21 cellular contexts compared by ENCODE assay signal in genomic region chr7:368651-369475, GRCh38.
DNase-seq lines count a peak whose midpoint lies in the region; ATAC-seq, FAIRE-seq and TF ChIP-seq lines count a peak whose summit lies in the region.
"Had no signal": no experiment of that assay in that cellular context is flagged by ENCODE, and none has a peak within 500 bp of the region (broad histone marks: within the 10 kb centered on the region; RNA-seq: fewer than 3 reads in every experiment).

No MANE protein-coding gene starts in this region.

- H3K36me3 Mint-ChIP-seq in activated naive CD8-positive, alpha-beta T cell treated with anti-CD3 and anti-CD28 coated beads, Interleukin-2, amount 10 ng/mL, durations not matched to agents 7 days and 5 days: no peaks in the 10 kb centered on the region
- H3K36me3 Mint-ChIP-seq in activated naive CD8-positive, alpha-beta T cell treated with anti-CD3 and anti-CD28 coated beads, Interleukin-2, amount 50 U/mL, for 24 hours (ENCODE audit: low read depth): no peaks in the 10 kb centered on the region
- H3K36me3 Mint-ChIP-seq in nephron progenitor cell (ENCODE audit: low read depth): no peaks in the 10 kb centered on the region
- H3K36me3 Mint-ChIP-seq: CD4-positive, CD25-positive, alpha-beta regulatory T cell; stimulated activated memory B cell treated with anti-CD40 and anti-IgM and Interleukin-4, amounts not matched to agents 10 μg/mL and 1 μg/mL and 100 μg/mL, for 72 hours; type B pancreatic cell had no signal

- H3K4me1 Mint-ChIP-seq in activated naive CD8-positive, alpha-beta T cell treated with anti-CD3 and anti-CD28 coated beads, Interleukin-2, amount 10 ng/mL, durations not matched to agents 7 days and 5 days: peaks cover 20% of the 10 kb centered on the region
- peaks cover 35% of the 10 kb centered on the region for H3K4me1 Mint-ChIP-seq in activated naive CD8-positive, alpha-beta T cell treated with anti-CD3 and anti-CD28 coated beads, Interleukin-2, amount 50 U/mL, for 24 hours
- H3K4me1 Mint-ChIP-seq in nephron progenitor cell: peaks cover 44% of the 10 kb centered on the region

- no peak for TF ChIP-seq CTCF in nephron progenitor cell (IDR thresholded peaks at IDR 0.05)
- no peak for TF ChIP-seq CTCF in GM13976 (IDR thresholded peaks at IDR 0.05; ENCODE audit: borderline replicate concordance, control extremely low read depth, extremely low read depth, insufficient read depth, missing control alignments)
- TF ChIP-seq CTCF in GM10266 (IDR thresholded peaks at IDR 0.05; ENCODE audit: control insufficient read depth, insufficient read depth, low read depth, missing control alignments): no peak

- no peak overlapping the region for H3K27ac Mint-ChIP-seq in activated naive CD8-positive, alpha-beta T cell treated with anti-CD3 and anti-CD28 coated beads, Interleukin-2, amount 10 ng/mL, durations not matched to agents 7 days and 5 days
- H3K27ac Mint-ChIP-seq in activated naive CD8-positive, alpha-beta T cell treated with anti-CD3 and anti-CD28 coated beads, Interleukin-2, amount 50 U/mL, for 24 hours: no peak overlapping the region
- peak overlapping the region; percentile 66 for H3K27ac Mint-ChIP-seq in nephron progenitor cell
- H3K27ac Mint-ChIP-seq: CD4-positive, CD25-positive, alpha-beta regulatory T cell; stimulated activated memory B cell treated with anti-CD40 and anti-IgM and Interleukin-4, amounts not matched to agents 10 μg/mL and 1 μg/mL and 100 μg/mL, for 72 hours; type B pancreatic cell had no signal

- intact Hi-C loops in left cardiac atrium (cut with DNase I): no loop called here

- no peak for ATAC-seq in activated naive CD8-positive, alpha-beta T cell treated with anti-CD3 and anti-CD28 coated beads, Interleukin-2, amount 10 ng/mL, durations not matched to agents 7 days and 5 days (ENCODE audit: low read depth)
- no peak for ATAC-seq in activated naive CD8-positive, alpha-beta T cell treated with anti-CD3 and anti-CD28 coated beads, Interleukin-2, amount 50 U/mL, for 24 hours
- ATAC-seq in left cardiac atrium: no peak
- ATAC-seq: A549; stimulated activated memory B cell treated with anti-CD40 and anti-IgM and Interleukin-4, amounts not matched to agents 10 μg/mL and 1 μg/mL and 100 μg/mL, for 72 hours had no signal

- peak; percentile 78 for FAIRE-seq in urothelium cell line (lab: Jason Lieb, UNC)
- FAIRE-seq: A549 had no signal

- no peak overlapping the region for H3K4me3 Mint-ChIP-seq in activated naive CD8-positive, alpha-beta T cell treated with anti-CD3 and anti-CD28 coated beads, Interleukin-2, amount 10 ng/mL, durations not matched to agents 7 days and 5 days
- no peak overlapping the region for H3K4me3 Mint-ChIP-seq in activated naive CD8-positive, alpha-beta T cell treated with anti-CD3 and anti-CD28 coated beads, Interleukin-2, amount 50 U/mL, for 24 hours
- no peak overlapping the region for H3K4me3 Mint-ChIP-seq in nephron progenitor cell
- H3K4me3 Mint-ChIP-seq: CD4-positive, CD25-positive, alpha-beta regulatory T cell; stimulated activated memory B cell treated with anti-CD40 and anti-IgM and Interleukin-4, amounts not matched to agents 10 μg/mL and 1 μg/mL and 100 μg/mL, for 72 hours; type B pancreatic cell had no signal

- peak; percentile 23 for DNase-seq in activated naive CD8-positive, alpha-beta T cell treated with anti-CD3 and anti-CD28 coated beads, Interleukin-2, amount 10 ng/mL, durations not matched to agents 7 days and 5 days
- no peak for DNase-seq in activated naive CD8-positive, alpha-beta T cell treated with anti-CD3 and anti-CD28 coated beads, Interleukin-2, amount 50 U/mL, for 24 hours
- peak; percentile 17 for DNase-seq in left cardiac atrium
- DNase-seq in nephron progenitor cell: no peak
- peak; percentile 82 for DNase-seq in urothelium cell line (ENCODE audit: low spot score)
- no peak for DNase-seq in NCI-H2196 treated with DMSO at 0.1 percent for 48 hours (lab: John Stamatoyannopoulos, UW; ENCODE audit: unreplicated experiment)
- DNase-seq in GM13976 (ENCODE audit: low spot score): no peak
- DNase-seq in GM10266 (ENCODE audit: extremely low spot score): no peak
- DNase-seq: activated CD4-positive, alpha-beta T cell treated with anti-CD3 and anti-CD28 coated beads, Interleukin-2, amount 50 U/mL, for 4 hours; activated T-cell treated with anti-CD3 and anti-CD28 coated beads, Interleukin-2, amount 50 U/mL, for 48 hours; CD4-positive, CD25-positive, alpha-beta regulatory T cell; central memory CD4-positive, alpha-beta T cell; effector memory CD4-positive, alpha-beta T cell; GOT3; kidney glomerular epithelial cell; NCI-H1417; NCI-H2227 treated with DMSO at 0.1 percent for 48 hours; SW 1271 had no signal

- no peaks in the 10 kb centered on the region for H3K9me3 Mint-ChIP-seq in activated naive CD8-positive, alpha-beta T cell treated with anti-CD3 and anti-CD28 coated beads, Interleukin-2, amount 10 ng/mL, durations not matched to agents 7 days and 5 days
- no peaks in the 10 kb centered on the region for H3K9me3 Mint-ChIP-seq in activated naive CD8-positive, alpha-beta T cell treated with anti-CD3 and anti-CD28 coated beads, Interleukin-2, amount 50 U/mL, for 24 hours
- no peaks in the 10 kb centered on the region for H3K9me3 Mint-ChIP-seq in nephron progenitor cell
- H3K9me3 Mint-ChIP-seq: CD4-positive, CD25-positive, alpha-beta regulatory T cell; stimulated activated memory B cell treated with anti-CD40 and anti-IgM and Interleukin-4, amounts not matched to agents 10 μg/mL and 1 μg/mL and 100 μg/mL, for 72 hours; type B pancreatic cell had no signal

- POLR2A ChIA-PET in activated naive CD8-positive, alpha-beta T cell treated with anti-CD3 and anti-CD28 coated beads, Interleukin-2, amount 10 ng/mL, durations not matched to agents 7 days and 5 days (lab: Charles Lee): no interaction called here

- in situ Hi-C loops in GM13976 (cut with MboI; ENCODE audit: low sequenced_read_pairs, unreplicated experiment): no loop called here

- H3K27me3 Mint-ChIP-seq in activated naive CD8-positive, alpha-beta T cell treated with anti-CD3 and anti-CD28 coated beads, Interleukin-2, amount 10 ng/mL, durations not matched to agents 7 days and 5 days: no peaks in the 10 kb centered on the region
- H3K27me3 Mint-ChIP-seq in activated naive CD8-positive, alpha-beta T cell treated with anti-CD3 and anti-CD28 coated beads, Interleukin-2, amount 50 U/mL, for 24 hours: no peaks in the 10 kb centered on the region
- H3K27me3 Mint-ChIP-seq in nephron progenitor cell (ENCODE audit: low read depth, poor library complexity): peaks cover 7% of the 10 kb centered on the region

Comparison
In these comparisons a context has a peak if more than half of its experiments do, and no peak if none do; other contexts are left out.
1. DNase-seq: peak in activated naive CD8-positive, alpha-beta T cell treated with anti-CD3 and anti-CD28 coated beads, Interleukin-2, amount 10 ng/mL, durations not matched to agents 7 days and 5 days (single experiment), left cardiac atrium (single experiment) and urothelium cell line (single experiment); none in activated naive CD8-positive, alpha-beta T cell treated with anti-CD3 and anti-CD28 coated beads, Interleukin-2, amount 50 U/mL, for 24 hours (single experiment), nephron progenitor cell (single experiment), NCI-H2196 treated with DMSO at 0.1 percent for 48 hours (single experiment), GM13976 (single experiment) and GM10266 (single experiment).